ENCODE assay signal across 28 cellular contexts in the genomic region with DNA sequence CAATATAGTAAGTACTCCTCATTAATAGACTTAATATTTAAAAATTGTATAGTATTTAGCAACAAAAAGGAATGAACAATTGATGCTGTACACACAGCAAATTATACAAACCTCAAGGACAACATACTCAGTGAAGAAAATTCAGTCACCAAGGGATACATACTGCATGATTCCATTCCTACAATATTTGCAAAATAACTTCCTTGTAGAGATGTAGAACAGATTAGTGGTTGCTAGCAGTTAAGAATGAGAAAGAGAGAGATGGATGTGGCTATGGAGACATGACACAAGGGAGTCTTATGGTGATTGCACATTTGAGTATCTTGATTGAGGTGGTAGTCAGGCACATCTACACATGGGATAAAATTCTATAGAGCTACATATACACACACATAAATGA. TPM values are rescaled to one million over a fixed set of nuclear protein-coding genes. Genes with fewer than 3 reads are reported as not detected.
"Had no signal": no experiment of that assay in that cellular context is flagged by ENCODE, and none has a peak within 500 bp of the region (broad histone marks: within the 10 kb centered on the region; RNA-seq: fewer than 3 reads in every experiment).

No MANE protein-coding gene starts in this region.

- H3K9me3 Mint-ChIP-seq: activated CD4-positive, alpha-beta memory T cell treated with anti-CD3 and anti-CD28 coated beads, Interleukin-2, amount 10 ng/mL, durations not matched to agents 7 days and 5 days; activated CD4-positive, alpha-beta T cell treated with anti-CD3 and anti-CD28 coated beads, Interleukin-2, amount 10 ng/mL, durations not matched to agents 7 days and 5 days; activated naive CD4-positive, alpha-beta T cell treated with anti-CD3 and anti-CD28 coated beads, Interleukin-2, amount 50 U/mL, for 72 hours; activated T-cell treated with anti-CD3 and anti-CD28 coated beads, Interleukin-2, amount 50 U/mL, for 4 hours; activated T-helper 17 cell treated with anti-CD3 and anti-CD28 coated beads, Interleukin-2, amount 50 U/mL, for 72 hours; central memory CD8-positive, alpha-beta T cell; natural killer cell treated with Interleukin-12 subunit alpha and Interleukin-12 subunit beta and Interleukin-15 and Interleukin-18, amount 100 ng/mL, for 72 hours; stimulated activated effector memory CD8-positive, alpha-beta T cell treated with anti-CD3 and anti-CD28 coated beads, Interleukin-12 subunit alpha, Interleukin-12 subunit beta, amount 100 ng/mL, for 72 hours; stimulated activated naive CD8-positive, alpha-beta T cell treated with anti-CD3 and anti-CD28 coated beads, Interleukin-15, amount 100 ng/mL, for 72 hours had no signal

- H3K36me3 Mint-ChIP-seq: activated naive CD4-positive, alpha-beta T cell treated with anti-CD3 and anti-CD28 coated beads, Interleukin-2, amount 50 U/mL, for 72 hours; immature natural killer cell; natural killer cell treated with Interleukin-12 subunit alpha and Interleukin-12 subunit beta and Interleukin-15 and Interleukin-18, amount 100 ng/mL, for 72 hours; stimulated activated effector memory CD8-positive, alpha-beta T cell treated with anti-CD3 and anti-CD28 coated beads, Interleukin-12 subunit alpha, Interleukin-12 subunit beta, amount 100 ng/mL, for 72 hours had no signal

- H3K4me3 Mint-ChIP-seq: activated CD4-positive, alpha-beta memory T cell treated with anti-CD3 and anti-CD28 coated beads, Interleukin-2, amount 10 ng/mL, durations not matched to agents 7 days and 5 days; activated CD4-positive, alpha-beta T cell treated with anti-CD3 and anti-CD28 coated beads, Interleukin-2, amount 10 ng/mL, durations not matched to agents 7 days and 5 days; activated T-cell treated with anti-CD3 and anti-CD28 coated beads, Interleukin-2, amount 50 U/mL, for 4 hours; activated T-helper 17 cell treated with anti-CD3 and anti-CD28 coated beads, Interleukin-2, amount 50 U/mL, for 72 hours; central memory CD8-positive, alpha-beta T cell; immature natural killer cell; natural killer cell treated with Interleukin-12 subunit alpha and Interleukin-12 subunit beta and Interleukin-15 and Interleukin-18, amount 100 ng/mL, for 72 hours; stimulated activated effector memory CD8-positive, alpha-beta T cell treated with anti-CD3 and anti-CD28 coated beads, Interleukin-12 subunit alpha, Interleukin-12 subunit beta, amount 100 ng/mL, for 72 hours; stimulated activated naive CD8-positive, alpha-beta T cell treated with anti-CD3 and anti-CD28 coated beads, Interleukin-15, amount 100 ng/mL, for 72 hours; T-helper 17 cell had no signal

- H3K4me1 Mint-ChIP-seq: activated CD4-positive, alpha-beta T cell treated with anti-CD3 and anti-CD28 coated beads, Interleukin-2, amount 10 ng/mL, durations not matched to agents 7 days and 5 days; activated T-helper 17 cell treated with anti-CD3 and anti-CD28 coated beads, Interleukin-2, amount 50 U/mL, for 72 hours; central memory CD8-positive, alpha-beta T cell; immature natural killer cell; stimulated activated effector memory CD8-positive, alpha-beta T cell treated with anti-CD3 and anti-CD28 coated beads, Interleukin-12 subunit alpha, Interleukin-12 subunit beta, amount 100 ng/mL, for 72 hours had no signal

- H3K27me3 ChIP-seq: gastroesophageal sphincter, ovary, right lobe of liver, thyroid gland, upper lobe of right lung had no signal

- ATAC-seq: activated naive CD4-positive, alpha-beta T cell treated with anti-CD3 and anti-CD28 coated beads, Interleukin-2, amount 50 U/mL, for 72 hours; activated T-cell treated with anti-CD3 and anti-CD28 coated beads, Interleukin-2, amount 50 U/mL, for 4 hours; activated T-helper 17 cell treated with anti-CD3 and anti-CD28 coated beads, Interleukin-2, amount 50 U/mL, for 72 hours; gastroesophageal sphincter; left colon; natural killer cell treated with Interleukin-12 subunit alpha and Interleukin-12 subunit beta and Interleukin-15 and Interleukin-18, amount 100 ng/mL, for 72 hours; right lobe of liver; stimulated activated effector memory CD8-positive, alpha-beta T cell treated with anti-CD3 and anti-CD28 coated beads, Interleukin-12 subunit alpha, Interleukin-12 subunit beta, amount 100 ng/mL, for 72 hours; stimulated activated naive CD8-positive, alpha-beta T cell treated with anti-CD3 and anti-CD28 coated beads, Interleukin-15, amount 100 ng/mL, for 72 hours; T-helper 17 cell; upper lobe of right lung had no signal

- H3K4me3 ChIP-seq: gastroesophageal sphincter, ovary, right lobe of liver, thyroid gland, upper lobe of right lung had no signal

- H3K27me3 Mint-ChIP-seq: activated CD4-positive, alpha-beta memory T cell treated with anti-CD3 and anti-CD28 coated beads, Interleukin-2, amount 10 ng/mL, durations not matched to agents 7 days and 5 days; activated CD4-positive, alpha-beta T cell treated with anti-CD3 and anti-CD28 coated beads, Interleukin-2, amount 10 ng/mL, durations not matched to agents 7 days and 5 days; activated T-helper 17 cell treated with anti-CD3 and anti-CD28 coated beads, Interleukin-2, amount 50 U/mL, for 72 hours; central memory CD8-positive, alpha-beta T cell; natural killer cell treated with Interleukin-12 subunit alpha and Interleukin-12 subunit beta and Interleukin-15 and Interleukin-18, amount 100 ng/mL, for 72 hours; progenitor cell of endocrine pancreas; T-helper 17 cell had no signal

- H3K9me3 ChIP-seq: gastroesophageal sphincter, ovary, thyroid gland, upper lobe of right lung had no signal

- H3K27ac ChIP-seq: ovary, right lobe of liver, thyroid gland, upper lobe of right lung had no signal

- H3K4me1 ChIP-seq: gastroesophageal sphincter, right lobe of liver, thyroid gland, upper lobe of right lung had no signal

- DNase-seq: activated CD4-positive, alpha-beta memory T cell treated with anti-CD3 and anti-CD28 coated beads, Interleukin-2, amount 10 ng/mL, durations not matched to agents 7 days and 5 days; activated CD4-positive, alpha-beta T cell treated with anti-CD3 and anti-CD28 coated beads, Interleukin-2, amount 10 ng/mL, durations not matched to agents 7 days and 5 days; activated CD4-positive, CD25-positive, alpha-beta regulatory T cell treated with anti-CD3 and anti-CD28 coated beads, Interleukin-2, amount 50 U/mL, for 72 hours; activated CD8-positive, alpha-beta memory T cell treated with anti-CD3 and anti-CD28 coated beads, Interleukin-2, amount 50 U/mL, for 48 hours; activated T-cell treated with anti-CD3 and anti-CD28 coated beads, Interleukin-2, amount 50 U/mL, for 4 hours; anterior cingulate cortex; effector CD8-positive, alpha-beta T cell; hypothalamus; immature natural killer cell; kidney; left colon; ovary; right lobe of liver; stimulated activated CD4-positive, alpha-beta T cell treated with anti-CD3 and anti-CD28 coated beads, Interleukin-4, amount 100 ng/mL, for 24 hours; stimulated activated naive CD8-positive, alpha-beta T cell treated with anti-CD3 and anti-CD28 coated beads, Interleukin-15, amount 100 ng/mL, for 72 hours; SW 1271; T-helper 17 cell; T1000; thyroid gland; upper lobe of right lung had no signal

- H3K36me3 ChIP-seq: ovary, right lobe of liver, thyroid gland had no signal

- H3K27ac Mint-ChIP-seq: activated CD4-positive, alpha-beta memory T cell treated with anti-CD3 and anti-CD28 coated beads, Interleukin-2, amount 10 ng/mL, durations not matched to agents 7 days and 5 days; activated CD4-positive, alpha-beta T cell treated with anti-CD3 and anti-CD28 coated beads, Interleukin-2, amount 10 ng/mL, durations not matched to agents 7 days and 5 days; activated naive CD4-positive, alpha-beta T cell treated with anti-CD3 and anti-CD28 coated beads, Interleukin-2, amount 50 U/mL, for 72 hours; activated T-helper 17 cell treated with anti-CD3 and anti-CD28 coated beads, Interleukin-2, amount 50 U/mL, for 72 hours; immature natural killer cell; natural killer cell treated with Interleukin-12 subunit alpha and Interleukin-12 subunit beta and Interleukin-15 and Interleukin-18, amount 100 ng/mL, for 72 hours; progenitor cell of endocrine pancreas; stimulated activated effector memory CD8-positive, alpha-beta T cell treated with anti-CD3 and anti-CD28 coated beads, Interleukin-12 subunit alpha, Interleukin-12 subunit beta, amount 100 ng/mL, for 72 hours; stimulated activated naive CD8-positive, alpha-beta T cell treated with anti-CD3 and anti-CD28 coated beads, Interleukin-15, amount 100 ng/mL, for 72 hours; T-helper 17 cell had no signal

RNA-seq across cellular contexts. Expression of gene COL3A1, which starts 26.0 kb away (rescaled TPM):
- total RNA-seq: activated CD4-positive, alpha-beta memory T cell treated with anti-CD3 and anti-CD28 coated beads, Interleukin-2, amount 10 ng/mL, durations not matched to agents 7 days and 5 days; activated CD4-positive, alpha-beta T cell treated with anti-CD3 and anti-CD28 coated beads, Interleukin-2, amount 10 ng/mL, durations not matched to agents 7 days and 5 days; dermis microvascular lymphatic vessel endothelial cell; natural killer cell treated with Interleukin-12 subunit alpha and Interleukin-12 subunit beta and Interleukin-15 and Interleukin-18, amount 100 ng/mL, for 72 hours had no signal
- polyA plus RNA-seq: immature natural killer cell had no signal
